2 cellular contexts compared by ENCODE assay signal in the genomic region with DNA sequence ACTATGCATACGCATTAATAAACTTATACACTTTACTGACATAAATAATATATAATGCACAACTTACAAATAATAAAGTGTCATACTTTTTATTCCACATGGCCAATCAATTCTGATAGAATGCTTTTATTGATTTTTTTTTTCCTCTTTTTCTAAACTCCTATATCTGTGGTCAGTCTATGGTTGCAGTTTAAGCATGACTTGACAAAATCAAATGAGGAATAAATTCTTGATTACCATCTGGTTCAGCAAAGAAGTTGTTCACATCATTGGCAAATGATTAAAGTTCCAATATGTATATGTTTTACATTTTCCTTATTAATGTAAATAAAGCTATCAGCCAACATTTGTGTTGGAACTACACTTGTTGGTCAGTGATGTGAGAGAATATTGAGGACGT.
A peak's percentile ranks its signal among the peaks of the same experiment; 100 is the strongest.
TF ChIP-seq lines count a peak whose summit lies in the region.

No MANE protein-coding gene starts in this region.

TF ChIP-seq in A549, 52 proteins besides CTCF, POLR2A, EP300 and RAD21 (continued from another document):
- TF ChIP-seq, protein P1, sequence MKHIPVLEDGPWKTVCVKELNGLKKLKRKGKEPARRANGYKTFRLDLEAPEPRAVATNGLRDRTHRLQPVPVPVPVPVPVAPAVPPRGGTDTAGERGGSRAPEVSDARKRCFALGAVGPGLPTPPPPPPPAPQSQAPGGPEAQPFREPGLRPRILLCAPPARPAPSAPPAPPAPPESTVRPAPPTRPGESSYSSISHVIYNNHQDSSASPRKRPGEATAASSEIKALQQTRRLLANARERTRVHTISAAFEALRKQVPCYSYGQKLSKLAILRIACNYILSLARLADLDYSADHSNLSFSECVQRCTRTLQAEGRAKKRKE (CRISPR knock-in tag; IDR thresholded peaks at IDR 0.05; ENCODE audit: low read depth), result no peak
- TF ChIP-seq MAFK (IDR thresholded peaks at IDR 0.05; ENCODE audit: partially characterized antibody) (peak; percentile 79), EHF (CRISPR knock-in tag; IDR thresholded peaks at IDR 0.05) (no peak), FOSL2 (IDR thresholded peaks at IDR 0.05) (no peak), FOSL2 (CRISPR knock-in tag; IDR thresholded peaks at IDR 0.05) (no peak), NFE2L2 (conservative IDR thresholded peaks at IDR 0.05; ENCODE audit: low read length) (peak; percentile 83)

TF ChIP-seq in K562, 482 proteins besides CTCF, POLR2A, EP300 and RAD21 (continued from another document):
- no peak for TF ChIP-seq ZNF830 (CRISPR knock-in tag; IDR thresholded peaks at IDR 0.05)
- TF ChIP-seq NFE2 (IDR thresholded peaks at IDR 0.05; ENCODE audit: low read depth), result peak; percentile 41; the same call in 1 of the 2 replicates
- no peak for TF ChIP-seq PHB2 (IDR thresholded peaks at IDR 0.05; ENCODE audit: low read depth)
- no peak for TF ChIP-seq ELF1 (tag; IDR thresholded peaks at IDR 0.05)
- TF ChIP-seq MAFF (IDR thresholded peaks at IDR 0.05; ENCODE audit: low read length), result peak; percentile 7; the same call in 1 of the 2 replicates
- TF ChIP-seq C11orf30 (IDR thresholded peaks at IDR 0.05; ENCODE audit: low read depth), result peak; percentile 36; the same call in 1 of the 2 replicates
- peak; percentile 51; the same call in 1 of the 2 replicates for TF ChIP-seq ZNF316 (IDR thresholded peaks at IDR 0.05)
- TF ChIP-seq NBN (IDR thresholded peaks at IDR 0.05; ENCODE audit: low read depth), result no peak
- TF ChIP-seq ZNF347 (CRISPR knock-in tag; IDR thresholded peaks at IDR 0.05; ENCODE audit: low read depth), result no peak
- TF ChIP-seq, protein P2, sequence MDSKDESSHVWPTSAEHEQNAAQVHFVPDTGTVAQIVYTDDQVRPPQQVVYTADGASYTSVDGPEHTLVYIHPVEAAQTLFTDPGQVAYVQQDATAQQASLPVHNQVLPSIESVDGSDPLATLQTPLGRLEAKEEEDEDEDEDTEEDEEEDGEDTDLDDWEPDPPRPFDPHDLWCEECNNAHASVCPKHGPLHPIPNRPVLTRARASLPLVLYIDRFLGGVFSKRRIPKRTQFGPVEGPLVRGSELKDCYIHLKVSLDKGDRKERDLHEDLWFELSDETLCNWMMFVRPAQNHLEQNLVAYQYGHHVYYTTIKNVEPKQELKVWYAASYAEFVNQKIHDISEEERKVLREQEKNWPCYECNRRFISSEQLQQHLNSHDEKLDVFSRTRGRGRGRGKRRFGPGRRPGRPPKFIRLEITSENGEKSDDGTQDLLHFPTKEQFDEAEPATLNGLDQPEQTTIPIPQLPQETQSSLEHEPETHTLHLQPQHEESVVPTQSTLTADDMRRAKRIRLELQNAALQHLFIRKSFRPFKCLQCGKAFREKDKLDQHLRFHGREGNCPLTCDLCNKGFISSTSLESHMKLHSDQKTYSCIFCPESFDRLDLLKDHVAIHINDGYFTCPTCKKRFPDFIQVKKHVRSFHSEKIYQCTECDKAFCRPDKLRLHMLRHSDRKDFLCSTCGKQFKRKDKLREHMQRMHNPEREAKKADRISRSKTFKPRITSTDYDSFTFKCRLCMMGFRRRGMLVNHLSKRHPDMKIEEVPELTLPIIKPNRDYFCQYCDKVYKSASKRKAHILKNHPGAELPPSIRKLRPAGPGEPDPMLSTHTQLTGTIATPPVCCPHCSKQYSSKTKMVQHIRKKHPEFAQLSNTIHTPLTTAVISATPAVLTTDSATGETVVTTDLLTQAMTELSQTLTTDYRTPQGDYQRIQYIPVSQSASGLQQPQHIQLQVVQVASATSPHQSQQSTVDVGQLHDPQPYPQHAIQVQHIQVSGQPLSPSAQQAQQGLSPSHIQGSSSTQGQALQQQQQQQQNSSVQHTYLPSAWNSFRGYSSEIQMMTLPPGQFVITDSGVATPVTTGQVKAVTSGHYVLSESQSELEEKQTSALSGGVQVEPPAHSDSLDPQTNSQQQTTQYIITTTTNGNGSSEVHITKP (IDR thresholded peaks at IDR 0.05; ENCODE audit: partially characterized antibody), result no peak
- TF ChIP-seq KAT8 (IDR thresholded peaks at IDR 0.05; ENCODE audit: low read depth), result no peak
- TF ChIP-seq, protein P3, sequence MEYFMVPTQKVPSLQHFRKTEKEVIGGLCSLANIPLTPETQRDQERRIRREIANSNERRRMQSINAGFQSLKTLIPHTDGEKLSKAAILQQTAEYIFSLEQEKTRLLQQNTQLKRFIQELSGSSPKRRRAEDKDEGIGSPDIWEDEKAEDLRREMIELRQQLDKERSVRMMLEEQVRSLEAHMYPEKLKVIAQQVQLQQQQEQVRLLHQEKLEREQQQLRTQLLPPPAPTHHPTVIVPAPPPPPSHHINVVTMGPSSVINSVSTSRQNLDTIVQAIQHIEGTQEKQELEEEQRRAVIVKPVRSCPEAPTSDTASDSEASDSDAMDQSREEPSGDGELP (CRISPR knock-in tag; IDR thresholded peaks at IDR 0.05; ENCODE audit: borderline replicate concordance), result no peak
- no peak for TF ChIP-seq U2AF2 (optimal IDR thresholded peaks at IDR 0.05; ENCODE audit: low read depth, low read length)
- TF ChIP-seq ZKSCAN3 (CRISPR knock-in tag; IDR thresholded peaks at IDR 0.05), result no peak
- TF ChIP-seq, protein P4, sequence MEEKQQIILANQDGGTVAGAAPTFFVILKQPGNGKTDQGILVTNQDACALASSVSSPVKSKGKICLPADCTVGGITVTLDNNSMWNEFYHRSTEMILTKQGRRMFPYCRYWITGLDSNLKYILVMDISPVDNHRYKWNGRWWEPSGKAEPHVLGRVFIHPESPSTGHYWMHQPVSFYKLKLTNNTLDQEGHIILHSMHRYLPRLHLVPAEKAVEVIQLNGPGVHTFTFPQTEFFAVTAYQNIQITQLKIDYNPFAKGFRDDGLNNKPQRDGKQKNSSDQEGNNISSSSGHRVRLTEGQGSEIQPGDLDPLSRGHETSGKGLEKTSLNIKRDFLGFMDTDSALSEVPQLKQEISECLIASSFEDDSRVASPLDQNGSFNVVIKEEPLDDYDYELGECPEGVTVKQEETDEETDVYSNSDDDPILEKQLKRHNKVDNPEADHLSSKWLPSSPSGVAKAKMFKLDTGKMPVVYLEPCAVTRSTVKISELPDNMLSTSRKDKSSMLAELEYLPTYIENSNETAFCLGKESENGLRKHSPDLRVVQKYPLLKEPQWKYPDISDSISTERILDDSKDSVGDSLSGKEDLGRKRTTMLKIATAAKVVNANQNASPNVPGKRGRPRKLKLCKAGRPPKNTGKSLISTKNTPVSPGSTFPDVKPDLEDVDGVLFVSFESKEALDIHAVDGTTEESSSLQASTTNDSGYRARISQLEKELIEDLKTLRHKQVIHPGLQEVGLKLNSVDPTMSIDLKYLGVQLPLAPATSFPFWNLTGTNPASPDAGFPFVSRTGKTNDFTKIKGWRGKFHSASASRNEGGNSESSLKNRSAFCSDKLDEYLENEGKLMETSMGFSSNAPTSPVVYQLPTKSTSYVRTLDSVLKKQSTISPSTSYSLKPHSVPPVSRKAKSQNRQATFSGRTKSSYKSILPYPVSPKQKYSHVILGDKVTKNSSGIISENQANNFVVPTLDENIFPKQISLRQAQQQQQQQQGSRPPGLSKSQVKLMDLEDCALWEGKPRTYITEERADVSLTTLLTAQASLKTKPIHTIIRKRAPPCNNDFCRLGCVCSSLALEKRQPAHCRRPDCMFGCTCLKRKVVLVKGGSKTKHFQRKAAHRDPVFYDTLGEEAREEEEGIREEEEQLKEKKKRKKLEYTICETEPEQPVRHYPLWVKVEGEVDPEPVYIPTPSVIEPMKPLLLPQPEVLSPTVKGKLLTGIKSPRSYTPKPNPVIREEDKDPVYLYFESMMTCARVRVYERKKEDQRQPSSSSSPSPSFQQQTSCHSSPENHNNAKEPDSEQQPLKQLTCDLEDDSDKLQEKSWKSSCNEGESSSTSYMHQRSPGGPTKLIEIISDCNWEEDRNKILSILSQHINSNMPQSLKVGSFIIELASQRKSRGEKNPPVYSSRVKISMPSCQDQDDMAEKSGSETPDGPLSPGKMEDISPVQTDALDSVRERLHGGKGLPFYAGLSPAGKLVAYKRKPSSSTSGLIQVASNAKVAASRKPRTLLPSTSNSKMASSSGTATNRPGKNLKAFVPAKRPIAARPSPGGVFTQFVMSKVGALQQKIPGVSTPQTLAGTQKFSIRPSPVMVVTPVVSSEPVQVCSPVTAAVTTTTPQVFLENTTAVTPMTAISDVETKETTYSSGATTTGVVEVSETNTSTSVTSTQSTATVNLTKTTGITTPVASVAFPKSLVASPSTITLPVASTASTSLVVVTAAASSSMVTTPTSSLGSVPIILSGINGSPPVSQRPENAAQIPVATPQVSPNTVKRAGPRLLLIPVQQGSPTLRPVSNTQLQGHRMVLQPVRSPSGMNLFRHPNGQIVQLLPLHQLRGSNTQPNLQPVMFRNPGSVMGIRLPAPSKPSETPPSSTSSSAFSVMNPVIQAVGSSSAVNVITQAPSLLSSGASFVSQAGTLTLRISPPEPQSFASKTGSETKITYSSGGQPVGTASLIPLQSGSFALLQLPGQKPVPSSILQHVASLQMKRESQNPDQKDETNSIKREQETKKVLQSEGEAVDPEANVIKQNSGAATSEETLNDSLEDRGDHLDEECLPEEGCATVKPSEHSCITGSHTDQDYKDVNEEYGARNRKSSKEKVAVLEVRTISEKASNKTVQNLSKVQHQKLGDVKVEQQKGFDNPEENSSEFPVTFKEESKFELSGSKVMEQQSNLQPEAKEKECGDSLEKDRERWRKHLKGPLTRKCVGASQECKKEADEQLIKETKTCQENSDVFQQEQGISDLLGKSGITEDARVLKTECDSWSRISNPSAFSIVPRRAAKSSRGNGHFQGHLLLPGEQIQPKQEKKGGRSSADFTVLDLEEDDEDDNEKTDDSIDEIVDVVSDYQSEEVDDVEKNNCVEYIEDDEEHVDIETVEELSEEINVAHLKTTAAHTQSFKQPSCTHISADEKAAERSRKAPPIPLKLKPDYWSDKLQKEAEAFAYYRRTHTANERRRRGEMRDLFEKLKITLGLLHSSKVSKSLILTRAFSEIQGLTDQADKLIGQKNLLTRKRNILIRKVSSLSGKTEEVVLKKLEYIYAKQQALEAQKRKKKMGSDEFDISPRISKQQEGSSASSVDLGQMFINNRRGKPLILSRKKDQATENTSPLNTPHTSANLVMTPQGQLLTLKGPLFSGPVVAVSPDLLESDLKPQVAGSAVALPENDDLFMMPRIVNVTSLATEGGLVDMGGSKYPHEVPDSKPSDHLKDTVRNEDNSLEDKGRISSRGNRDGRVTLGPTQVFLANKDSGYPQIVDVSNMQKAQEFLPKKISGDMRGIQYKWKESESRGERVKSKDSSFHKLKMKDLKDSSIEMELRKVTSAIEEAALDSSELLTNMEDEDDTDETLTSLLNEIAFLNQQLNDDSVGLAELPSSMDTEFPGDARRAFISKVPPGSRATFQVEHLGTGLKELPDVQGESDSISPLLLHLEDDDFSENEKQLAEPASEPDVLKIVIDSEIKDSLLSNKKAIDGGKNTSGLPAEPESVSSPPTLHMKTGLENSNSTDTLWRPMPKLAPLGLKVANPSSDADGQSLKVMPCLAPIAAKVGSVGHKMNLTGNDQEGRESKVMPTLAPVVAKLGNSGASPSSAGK (IDR thresholded peaks at IDR 0.05), result no peak
- peak; percentile 87 for TF ChIP-seq MAFG (tag; conservative IDR thresholded peaks at IDR 0.05)
- TF ChIP-seq, protein P5, sequence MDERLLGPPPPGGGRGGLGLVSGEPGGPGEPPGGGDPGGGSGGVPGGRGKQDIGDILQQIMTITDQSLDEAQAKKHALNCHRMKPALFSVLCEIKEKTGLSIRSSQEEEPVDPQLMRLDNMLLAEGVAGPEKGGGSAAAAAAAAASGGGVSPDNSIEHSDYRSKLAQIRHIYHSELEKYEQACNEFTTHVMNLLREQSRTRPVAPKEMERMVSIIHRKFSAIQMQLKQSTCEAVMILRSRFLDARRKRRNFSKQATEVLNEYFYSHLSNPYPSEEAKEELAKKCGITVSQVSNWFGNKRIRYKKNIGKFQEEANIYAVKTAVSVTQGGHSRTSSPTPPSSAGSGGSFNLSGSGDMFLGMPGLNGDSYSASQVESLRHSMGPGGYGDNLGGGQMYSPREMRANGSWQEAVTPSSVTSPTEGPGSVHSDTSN (CRISPR knock-in tag; IDR thresholded peaks at IDR 0.05; ENCODE audit: low read depth), result no peak
- TF ChIP-seq, protein P5 (tag; conservative IDR thresholded peaks at IDR 0.05; ENCODE audit: low read depth), result no peak
- TF ChIP-seq ZFP30 (CRISPR knock-in tag; IDR thresholded peaks at IDR 0.05; ENCODE audit: borderline replicate concordance), result no peak
- TF ChIP-seq, protein P6, sequence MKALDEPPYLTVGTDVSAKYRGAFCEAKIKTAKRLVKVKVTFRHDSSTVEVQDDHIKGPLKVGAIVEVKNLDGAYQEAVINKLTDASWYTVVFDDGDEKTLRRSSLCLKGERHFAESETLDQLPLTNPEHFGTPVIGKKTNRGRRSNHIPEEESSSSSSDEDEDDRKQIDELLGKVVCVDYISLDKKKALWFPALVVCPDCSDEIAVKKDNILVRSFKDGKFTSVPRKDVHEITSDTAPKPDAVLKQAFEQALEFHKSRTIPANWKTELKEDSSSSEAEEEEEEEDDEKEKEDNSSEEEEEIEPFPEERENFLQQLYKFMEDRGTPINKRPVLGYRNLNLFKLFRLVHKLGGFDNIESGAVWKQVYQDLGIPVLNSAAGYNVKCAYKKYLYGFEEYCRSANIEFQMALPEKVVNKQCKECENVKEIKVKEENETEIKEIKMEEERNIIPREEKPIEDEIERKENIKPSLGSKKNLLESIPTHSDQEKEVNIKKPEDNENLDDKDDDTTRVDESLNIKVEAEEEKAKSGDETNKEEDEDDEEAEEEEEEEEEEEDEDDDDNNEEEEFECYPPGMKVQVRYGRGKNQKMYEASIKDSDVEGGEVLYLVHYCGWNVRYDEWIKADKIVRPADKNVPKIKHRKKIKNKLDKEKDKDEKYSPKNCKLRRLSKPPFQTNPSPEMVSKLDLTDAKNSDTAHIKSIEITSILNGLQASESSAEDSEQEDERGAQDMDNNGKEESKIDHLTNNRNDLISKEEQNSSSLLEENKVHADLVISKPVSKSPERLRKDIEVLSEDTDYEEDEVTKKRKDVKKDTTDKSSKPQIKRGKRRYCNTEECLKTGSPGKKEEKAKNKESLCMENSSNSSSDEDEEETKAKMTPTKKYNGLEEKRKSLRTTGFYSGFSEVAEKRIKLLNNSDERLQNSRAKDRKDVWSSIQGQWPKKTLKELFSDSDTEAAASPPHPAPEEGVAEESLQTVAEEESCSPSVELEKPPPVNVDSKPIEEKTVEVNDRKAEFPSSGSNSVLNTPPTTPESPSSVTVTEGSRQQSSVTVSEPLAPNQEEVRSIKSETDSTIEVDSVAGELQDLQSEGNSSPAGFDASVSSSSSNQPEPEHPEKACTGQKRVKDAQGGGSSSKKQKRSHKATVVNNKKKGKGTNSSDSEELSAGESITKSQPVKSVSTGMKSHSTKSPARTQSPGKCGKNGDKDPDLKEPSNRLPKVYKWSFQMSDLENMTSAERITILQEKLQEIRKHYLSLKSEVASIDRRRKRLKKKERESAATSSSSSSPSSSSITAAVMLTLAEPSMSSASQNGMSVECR (CRISPR knock-in tag; IDR thresholded peaks at IDR 0.05), result no peak
TF ChIP-seq in K562: peak in this region for 6.
